Comparison of ENCODE assay signal across 10 cellular contexts in genomic region chr2:55839182-55839819, GRCh38.
DNase-seq lines count a peak whose midpoint lies in the region; ATAC-seq lines count a peak whose summit lies in the region.
"Had no signal": no experiment of that assay in that cellular context is flagged by ENCODE, and none has a peak within 500 bp of the region (broad histone marks: within the 10 kb centered on the region; RNA-seq: fewer than 3 reads in every experiment).

No MANE protein-coding gene starts in this region.

- peak; percentile 44 for DNase-seq in SIG-M5 treated with dmso at 0.1 percent for 504 hours (lab: John Stamatoyannopoulos, UW; ENCODE audit: unreplicated experiment)
- DNase-seq in SIG-M5 (lab: John Stamatoyannopoulos, UW), result no peak
- peak; percentile 10 to 12 for DNase-seq in SJCRH30
- DNase-seq in iPS-NIHi11 (ENCODE audit: low spot score), result peak; percentile 43
- DNase-seq in activated gamma-delta T cell treated with Interleukin-2 at 50 U/mL for 16 hours, result no peak
- DNase-seq: stimulated activated naive CD8-positive, alpha-beta T cell treated with anti-CD3 and anti-CD28 coated beads, Interleukin-15, Interleukin-2, amounts not matched to agents 100 U/mL and 50 U/mL, for 24 hours; WERI-Rb-1 had no signal

- H3K4me1 ChIP-seq in SJCRH30, result no peaks in the 10 kb centered on the region

- H3K9me3 ChIP-seq in SJCRH30 (replicated peaks), result no peaks in the 10 kb centered on the region

- H3K27me3 ChIP-seq in SJCRH30, result no peaks in the 10 kb centered on the region

- no peak overlapping the region for H3K27ac ChIP-seq in SJCRH30
- H3K27ac ChIP-seq: WERI-Rb-1 had no signal

- no peaks in the 10 kb centered on the region for H3K36me3 ChIP-seq in SJCRH30
- H3K36me3 ChIP-seq: WERI-Rb-1 had no signal

- no peak overlapping the region for H3K4me3 ChIP-seq in SJCRH30

- ATAC-seq in HG03460 (IDR thresholded peaks at IDR 0.05; ENCODE audit: unreplicated experiment), result no peak
- no peak for ATAC-seq in HG02852 (IDR thresholded peaks at IDR 0.05; ENCODE audit: unreplicated experiment)
- ATAC-seq in HG03469 (IDR thresholded peaks at IDR 0.05; ENCODE audit: unreplicated experiment), result no peak
- ATAC-seq: stimulated activated naive CD8-positive, alpha-beta T cell treated with anti-CD3 and anti-CD28 coated beads, Interleukin-15, Interleukin-2, amounts not matched to agents 100 U/mL and 50 U/mL, for 24 hours had no signal

Comparison
In these comparisons a context has a peak if more than half of its experiments do, and no peak if none do; other contexts are left out.
1. DNase-seq: peak in SIG-M5 treated with dmso at 0.1 percent for 504 hours (single experiment), SJCRH30 (2 of 2) and iPS-NIHi11 (single experiment); none in SIG-M5 (single experiment) and activated gamma-delta T cell treated with Interleukin-2 at 50 U/mL for 16 hours (single experiment).